In the genomic region with DNA sequence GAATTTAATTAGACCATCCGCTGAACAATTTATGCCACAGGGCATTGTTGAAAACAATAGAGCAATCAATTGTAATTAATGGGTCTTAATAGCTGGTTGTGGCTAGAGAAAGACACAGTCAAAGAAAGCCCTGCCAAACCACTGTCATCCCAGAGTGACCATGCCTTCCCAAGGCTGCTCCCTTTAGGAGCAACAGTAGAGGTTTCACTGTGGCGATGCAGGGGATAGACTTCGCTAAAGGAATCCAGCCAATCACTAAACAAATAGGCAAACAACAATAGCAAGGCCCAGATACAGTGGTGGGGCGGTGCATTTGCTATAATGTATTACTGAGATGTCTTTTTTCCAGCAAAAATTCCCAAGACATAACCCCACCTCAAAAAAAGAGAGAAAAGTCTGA, we compare ENCODE assay signal across 28 cellular contexts.
"Had no signal": no experiment of that assay in that cellular context is flagged by ENCODE, and none has a peak within 500 bp of the region (broad histone marks: within the 10 kb centered on the region; RNA-seq: fewer than 3 reads in every experiment).

No MANE protein-coding gene starts in this region.

- ATAC-seq: activated T-cell treated with anti-CD3 and anti-CD28 coated beads, Interleukin-2, amount 50 U/mL, for 4 hours; activated T-helper 17 cell treated with anti-CD3 and anti-CD28 coated beads, Interleukin-2, amount 50 U/mL, for 72 hours; effector memory CD8-positive, alpha-beta T cell; foreskin keratinocyte; gastrocnemius medialis; heart left ventricle; T-helper 17 cell had no signal

- H3K27me3 Mint-ChIP-seq: activated CD4-positive, alpha-beta memory T cell treated with anti-CD3 and anti-CD28 coated beads, Interleukin-2, amount 10 ng/mL, durations not matched to agents 7 days and 5 days; activated CD4-positive, alpha-beta T cell treated with anti-CD3 and anti-CD28 coated beads, Interleukin-2, amount 10 ng/mL, durations not matched to agents 7 days and 5 days; activated naive CD8-positive, alpha-beta T cell; effector memory CD8-positive, alpha-beta T cell had no signal

- H3K27ac Mint-ChIP-seq: activated CD4-positive, alpha-beta memory T cell treated with anti-CD3 and anti-CD28 coated beads, Interleukin-2, amount 10 ng/mL, durations not matched to agents 7 days and 5 days; activated CD4-positive, alpha-beta T cell treated with anti-CD3 and anti-CD28 coated beads, Interleukin-2, amount 10 ng/mL, durations not matched to agents 7 days and 5 days; activated naive CD8-positive, alpha-beta T cell; activated T-helper 17 cell treated with anti-CD3 and anti-CD28 coated beads, Interleukin-2, amount 50 U/mL, for 72 hours; effector memory CD8-positive, alpha-beta T cell; T-helper 17 cell had no signal

- DNase-seq: activated CD4-positive, alpha-beta memory T cell treated with anti-CD3 and anti-CD28 coated beads, Interleukin-2, amount 10 ng/mL, durations not matched to agents 7 days and 5 days; activated CD4-positive, alpha-beta T cell treated with anti-CD3 and anti-CD28 coated beads for 1 hour; activated CD4-positive, alpha-beta T cell treated with anti-CD3 and anti-CD28 coated beads for 4 hours; activated CD4-positive, alpha-beta T cell treated with anti-CD3 and anti-CD28 coated beads, Interleukin-2, amount 10 ng/mL, durations not matched to agents 7 days and 5 days; activated CD4-positive, alpha-beta T cell treated with anti-CD3 and anti-CD28 coated beads, Interleukin-2, amount 50 U/mL, for 4 hours; activated CD8-positive, alpha-beta memory T cell treated with anti-CD3 and anti-CD28 coated beads for 24 hours; activated effector memory CD4-positive, alpha-beta T cell treated with Interleukin-2 at 50 U/mL for 16 hours; activated gamma-delta T cell treated with Interleukin-2 at 50 U/mL for 16 hours; activated naive CD4-positive, alpha-beta T cell treated with anti-CD3 and anti-CD28 coated beads, Interleukin-2, amount 50 U/mL, for 16 hours; activated naive CD4-positive, alpha-beta T cell treated with Interleukin-2 at 50 U/mL for 16 hours; activated T-cell treated with anti-CD3 and anti-CD28 coated beads, Interleukin-2, amount 50 U/mL, for 4 hours; amniotic stem cell; anterior cingulate cortex; brain microvascular endothelial cell; caudate nucleus; cortex of kidney; dermis blood vessel endothelial cell; effector CD4-positive, alpha-beta T cell; effector memory CD8-positive, alpha-beta T cell; erythroblast; foreskin keratinocyte; gastrocnemius medialis; glutamatergic neuron; heart left ventricle; T-helper 1 cell; T-helper 17 cell had no signal

- H3K9me3 Mint-ChIP-seq: activated CD4-positive, alpha-beta memory T cell treated with anti-CD3 and anti-CD28 coated beads, Interleukin-2, amount 10 ng/mL, durations not matched to agents 7 days and 5 days; activated CD4-positive, alpha-beta T cell treated with anti-CD3 and anti-CD28 coated beads, Interleukin-2, amount 10 ng/mL, durations not matched to agents 7 days and 5 days; activated T-cell treated with anti-CD3 and anti-CD28 coated beads, Interleukin-2, amount 50 U/mL, for 4 hours; activated T-helper 17 cell treated with anti-CD3 and anti-CD28 coated beads, Interleukin-2, amount 50 U/mL, for 72 hours; effector memory CD8-positive, alpha-beta T cell had no signal

- H3K4me1 Mint-ChIP-seq: activated CD4-positive, alpha-beta memory T cell treated with anti-CD3 and anti-CD28 coated beads, Interleukin-2, amount 10 ng/mL, durations not matched to agents 7 days and 5 days; activated CD4-positive, alpha-beta T cell treated with anti-CD3 and anti-CD28 coated beads, Interleukin-2, amount 10 ng/mL, durations not matched to agents 7 days and 5 days; activated T-helper 17 cell treated with anti-CD3 and anti-CD28 coated beads, Interleukin-2, amount 50 U/mL, for 72 hours; T-helper 17 cell had no signal

- H3K36me3 Mint-ChIP-seq: activated naive CD8-positive, alpha-beta T cell had no signal

- H3K4me3 Mint-ChIP-seq: activated CD4-positive, alpha-beta memory T cell treated with anti-CD3 and anti-CD28 coated beads, Interleukin-2, amount 10 ng/mL, durations not matched to agents 7 days and 5 days; activated CD4-positive, alpha-beta T cell treated with anti-CD3 and anti-CD28 coated beads, Interleukin-2, amount 10 ng/mL, durations not matched to agents 7 days and 5 days; activated naive CD8-positive, alpha-beta T cell; activated T-cell treated with anti-CD3 and anti-CD28 coated beads, Interleukin-2, amount 50 U/mL, for 4 hours; activated T-helper 17 cell treated with anti-CD3 and anti-CD28 coated beads, Interleukin-2, amount 50 U/mL, for 72 hours; effector memory CD8-positive, alpha-beta T cell; T-helper 17 cell had no signal
